ENCODE assay signal across 1 cellular context in the genomic region with DNA sequence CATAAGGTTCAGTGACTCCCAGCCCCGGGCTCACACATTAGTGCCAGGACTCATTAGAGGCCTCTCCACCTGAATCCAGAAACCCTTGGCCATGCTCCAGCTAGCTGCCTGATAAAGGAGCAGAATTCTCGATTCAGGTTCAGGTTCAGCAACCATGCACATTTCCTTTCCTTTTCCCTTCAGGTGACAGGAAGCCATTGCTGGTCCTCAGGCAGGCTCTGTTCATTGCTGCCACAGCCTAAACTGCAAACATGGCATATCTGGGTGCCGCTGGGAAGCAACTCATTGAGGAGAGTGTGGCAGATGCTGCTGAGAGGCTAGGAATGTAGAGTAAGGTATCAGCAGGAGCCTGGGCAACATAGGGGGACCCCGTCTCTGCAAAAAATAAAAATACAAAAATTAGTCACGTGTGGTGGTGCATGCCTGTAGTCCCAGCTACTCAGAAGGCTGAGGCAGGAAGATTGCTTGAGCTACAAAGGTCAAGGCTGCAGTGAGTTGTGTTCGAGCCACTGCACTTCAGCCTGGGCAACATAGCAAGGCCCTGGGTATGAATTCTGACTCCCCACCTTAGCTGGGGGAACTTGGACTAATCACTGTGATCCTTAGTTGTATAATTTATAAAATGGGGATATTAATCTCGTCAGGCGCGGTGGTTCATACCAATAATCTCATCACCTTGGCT.
TF ChIP-seq lines count a peak whose summit lies in the region.

No MANE protein-coding gene starts in this region.

TF ChIP-seq in HepG2, 621 proteins besides CTCF, POLR2A, EP300 and RAD21 (continued from another document):
- no peak for TF ChIP-seq ZNF512B (CRISPR knock-in tag; IDR thresholded peaks at IDR 0.05; ENCODE audit: borderline replicate concordance)
- no peak for TF ChIP-seq ZNF598 (CRISPR knock-in tag; IDR thresholded peaks at IDR 0.05; ENCODE audit: borderline replicate concordance)
- no peak for TF ChIP-seq RCOR2 (CRISPR knock-in tag; IDR thresholded peaks at IDR 0.05)
- no peak for TF ChIP-seq SMC3 (IDR thresholded peaks at IDR 0.05; ENCODE audit: low read length)
- 0 out of 2 replicates have a peak, but pooled peaks have one; percentile 33 for TF ChIP-seq NR2F6 (IDR thresholded peaks at IDR 0.05)
- TF ChIP-seq NR2F6 (CRISPR knock-in tag; IDR thresholded peaks at IDR 0.05), result no peak
- TF ChIP-seq NFKBIZ (CRISPR knock-in tag; IDR thresholded peaks at IDR 0.05), result no peak
- no peak for TF ChIP-seq YEATS2 (CRISPR knock-in tag; IDR thresholded peaks at IDR 0.05; ENCODE audit: borderline replicate concordance)
- TF ChIP-seq NFATC3 (CRISPR knock-in tag; IDR thresholded peaks at IDR 0.05), result no peak
- no peak for TF ChIP-seq HES4 (CRISPR knock-in tag; IDR thresholded peaks at IDR 0.05; ENCODE audit: borderline replicate concordance)
- TF ChIP-seq, protein P1, sequence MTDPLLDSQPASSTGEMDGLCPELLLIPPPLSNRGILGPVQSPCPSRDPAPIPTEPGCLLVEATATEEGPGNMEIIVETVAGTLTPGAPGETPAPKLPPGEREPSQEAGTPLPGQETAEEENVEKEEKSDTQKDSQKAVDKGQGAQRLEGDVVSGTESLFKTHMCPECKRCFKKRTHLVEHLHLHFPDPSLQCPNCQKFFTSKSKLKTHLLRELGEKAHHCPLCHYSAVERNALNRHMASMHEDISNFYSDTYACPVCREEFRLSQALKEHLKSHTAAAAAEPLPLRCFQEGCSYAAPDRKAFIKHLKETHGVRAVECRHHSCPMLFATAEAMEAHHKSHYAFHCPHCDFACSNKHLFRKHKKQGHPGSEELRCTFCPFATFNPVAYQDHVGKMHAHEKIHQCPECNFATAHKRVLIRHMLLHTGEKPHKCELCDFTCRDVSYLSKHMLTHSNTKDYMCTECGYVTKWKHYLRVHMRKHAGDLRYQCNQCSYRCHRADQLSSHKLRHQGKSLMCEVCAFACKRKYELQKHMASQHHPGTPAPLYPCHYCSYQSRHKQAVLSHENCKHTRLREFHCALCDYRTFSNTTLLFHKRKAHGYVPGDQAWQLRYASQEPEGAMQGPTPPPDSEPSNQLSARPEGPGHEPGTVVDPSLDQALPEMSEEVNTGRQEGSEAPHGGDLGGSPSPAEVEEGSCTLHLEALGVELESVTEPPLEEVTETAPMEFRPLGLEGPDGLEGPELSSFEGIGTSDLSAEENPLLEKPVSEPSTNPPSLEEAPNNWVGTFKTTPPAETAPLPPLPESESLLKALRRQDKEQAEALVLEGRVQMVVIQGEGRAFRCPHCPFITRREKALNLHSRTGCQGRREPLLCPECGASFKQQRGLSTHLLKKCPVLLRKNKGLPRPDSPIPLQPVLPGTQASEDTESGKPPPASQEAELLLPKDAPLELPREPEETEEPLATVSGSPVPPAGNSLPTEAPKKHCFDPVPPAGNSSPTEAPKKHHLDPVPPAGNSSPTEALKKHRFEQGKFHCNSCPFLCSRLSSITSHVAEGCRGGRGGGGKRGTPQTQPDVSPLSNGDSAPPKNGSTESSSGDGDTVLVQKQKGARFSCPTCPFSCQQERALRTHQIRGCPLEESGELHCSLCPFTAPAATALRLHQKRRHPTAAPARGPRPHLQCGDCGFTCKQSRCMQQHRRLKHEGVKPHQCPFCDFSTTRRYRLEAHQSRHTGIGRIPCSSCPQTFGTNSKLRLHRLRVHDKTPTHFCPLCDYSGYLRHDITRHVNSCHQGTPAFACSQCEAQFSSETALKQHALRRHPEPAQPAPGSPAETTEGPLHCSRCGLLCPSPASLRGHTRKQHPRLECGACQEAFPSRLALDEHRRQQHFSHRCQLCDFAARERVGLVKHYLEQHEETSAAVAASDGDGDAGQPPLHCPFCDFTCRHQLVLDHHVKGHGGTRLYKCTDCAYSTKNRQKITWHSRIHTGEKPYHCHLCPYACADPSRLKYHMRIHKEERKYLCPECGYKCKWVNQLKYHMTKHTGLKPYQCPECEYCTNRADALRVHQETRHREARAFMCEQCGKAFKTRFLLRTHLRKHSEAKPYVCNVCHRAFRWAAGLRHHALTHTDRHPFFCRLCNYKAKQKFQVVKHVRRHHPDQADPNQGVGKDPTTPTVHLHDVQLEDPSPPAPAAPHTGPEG (CRISPR knock-in tag; IDR thresholded peaks at IDR 0.05), result no peak
- TF ChIP-seq ZNF121 (CRISPR knock-in tag; IDR thresholded peaks at IDR 0.05), result peak; percentile 98
- TF ChIP-seq NFKB2 (CRISPR knock-in tag; IDR thresholded peaks at IDR 0.05; ENCODE audit: borderline replicate concordance), result no peak
- no peak for TF ChIP-seq FOXO1 (CRISPR knock-in tag; IDR thresholded peaks at IDR 0.05)
- no peak for TF ChIP-seq ZUFSP (CRISPR knock-in tag; IDR thresholded peaks at IDR 0.05; ENCODE audit: borderline replicate concordance)
- TF ChIP-seq, protein P2, sequence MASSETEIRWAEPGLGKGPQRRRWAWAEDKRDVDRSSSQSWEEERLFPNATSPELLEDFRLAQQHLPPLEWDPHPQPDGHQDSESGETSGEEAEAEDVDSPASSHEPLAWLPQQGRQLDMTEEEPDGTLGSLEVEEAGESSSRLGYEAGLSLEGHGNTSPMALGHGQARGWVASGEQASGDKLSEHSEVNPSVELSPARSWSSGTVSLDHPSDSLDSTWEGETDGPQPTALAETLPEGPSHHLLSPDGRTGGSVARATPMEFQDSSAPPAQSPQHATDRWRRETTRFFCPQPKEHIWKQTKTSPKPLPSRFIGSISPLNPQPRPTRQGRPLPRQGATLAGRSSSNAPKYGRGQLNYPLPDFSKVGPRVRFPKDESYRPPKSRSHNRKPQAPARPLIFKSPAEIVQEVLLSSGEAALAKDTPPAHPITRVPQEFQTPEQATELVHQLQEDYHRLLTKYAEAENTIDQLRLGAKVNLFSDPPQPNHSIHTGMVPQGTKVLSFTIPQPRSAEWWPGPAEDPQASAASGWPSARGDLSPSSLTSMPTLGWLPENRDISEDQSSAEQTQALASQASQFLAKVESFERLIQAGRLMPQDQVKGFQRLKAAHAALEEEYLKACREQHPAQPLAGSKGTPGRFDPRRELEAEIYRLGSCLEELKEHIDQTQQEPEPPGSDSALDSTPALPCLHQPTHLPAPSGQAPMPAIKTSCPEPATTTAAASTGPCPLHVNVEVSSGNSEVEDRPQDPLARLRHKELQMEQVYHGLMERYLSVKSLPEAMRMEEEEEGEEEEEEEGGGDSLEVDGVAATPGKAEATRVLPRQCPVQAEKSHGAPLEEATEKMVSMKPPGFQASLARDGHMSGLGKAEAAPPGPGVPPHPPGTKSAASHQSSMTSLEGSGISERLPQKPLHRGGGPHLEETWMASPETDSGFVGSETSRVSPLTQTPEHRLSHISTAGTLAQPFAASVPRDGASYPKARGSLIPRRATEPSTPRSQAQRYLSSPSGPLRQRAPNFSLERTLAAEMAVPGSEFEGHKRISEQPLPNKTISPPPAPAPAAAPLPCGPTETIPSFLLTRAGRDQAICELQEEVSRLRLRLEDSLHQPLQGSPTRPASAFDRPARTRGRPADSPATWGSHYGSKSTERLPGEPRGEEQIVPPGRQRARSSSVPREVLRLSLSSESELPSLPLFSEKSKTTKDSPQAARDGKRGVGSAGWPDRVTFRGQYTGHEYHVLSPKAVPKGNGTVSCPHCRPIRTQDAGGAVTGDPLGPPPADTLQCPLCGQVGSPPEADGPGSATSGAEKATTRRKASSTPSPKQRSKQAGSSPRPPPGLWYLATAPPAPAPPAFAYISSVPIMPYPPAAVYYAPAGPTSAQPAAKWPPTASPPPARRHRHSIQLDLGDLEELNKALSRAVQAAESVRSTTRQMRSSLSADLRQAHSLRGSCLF (CRISPR knock-in tag; IDR thresholded peaks at IDR 0.05; ENCODE audit: borderline replicate concordance), result no peak
- TF ChIP-seq PCBP2 (optimal IDR thresholded peaks at IDR 0.05; ENCODE audit: low read depth, low read length, poor library complexity, severe bottlenecking), result no peak
- TF ChIP-seq ARID2 (CRISPR knock-in tag; IDR thresholded peaks at IDR 0.05; ENCODE audit: borderline replicate concordance), result no peak
- no peak for TF ChIP-seq ZNF292 (CRISPR knock-in tag; IDR thresholded peaks at IDR 0.05; ENCODE audit: borderline replicate concordance, low read depth)
- TF ChIP-seq SNAPC5 (CRISPR knock-in tag; IDR thresholded peaks at IDR 0.05; ENCODE audit: borderline replicate concordance), result no peak
- no peak for TF ChIP-seq BORCS8-MEF2B (CRISPR knock-in tag; IDR thresholded peaks at IDR 0.05)
- no peak for TF ChIP-seq SP4 (CRISPR knock-in tag; IDR thresholded peaks at IDR 0.05)
- TF ChIP-seq CBX5 (CRISPR knock-in tag; IDR thresholded peaks at IDR 0.05; ENCODE audit: borderline replicate concordance), result no peak
- no peak for TF ChIP-seq ZNF44 (CRISPR knock-in tag; IDR thresholded peaks at IDR 0.05)
- TF ChIP-seq SIX4 (CRISPR knock-in tag; IDR thresholded peaks at IDR 0.05), result no peak
- no peak for TF ChIP-seq HOXD1 (CRISPR knock-in tag; IDR thresholded peaks at IDR 0.05)
- no peak for TF ChIP-seq RFX1 (IDR thresholded peaks at IDR 0.05)
- TF ChIP-seq TBP (CRISPR knock-in tag; IDR thresholded peaks at IDR 0.05), result no peak
- TF ChIP-seq HNRNPH1 (optimal IDR thresholded peaks at IDR 0.05; ENCODE audit: low read depth, low read length), result no peak
- TF ChIP-seq ZNF572 (CRISPR knock-in tag; IDR thresholded peaks at IDR 0.05), result no peak
- no peak for TF ChIP-seq GATA4 (IDR thresholded peaks at IDR 0.05; ENCODE audit: borderline replicate concordance, low read depth)
- TF ChIP-seq, protein P3, sequence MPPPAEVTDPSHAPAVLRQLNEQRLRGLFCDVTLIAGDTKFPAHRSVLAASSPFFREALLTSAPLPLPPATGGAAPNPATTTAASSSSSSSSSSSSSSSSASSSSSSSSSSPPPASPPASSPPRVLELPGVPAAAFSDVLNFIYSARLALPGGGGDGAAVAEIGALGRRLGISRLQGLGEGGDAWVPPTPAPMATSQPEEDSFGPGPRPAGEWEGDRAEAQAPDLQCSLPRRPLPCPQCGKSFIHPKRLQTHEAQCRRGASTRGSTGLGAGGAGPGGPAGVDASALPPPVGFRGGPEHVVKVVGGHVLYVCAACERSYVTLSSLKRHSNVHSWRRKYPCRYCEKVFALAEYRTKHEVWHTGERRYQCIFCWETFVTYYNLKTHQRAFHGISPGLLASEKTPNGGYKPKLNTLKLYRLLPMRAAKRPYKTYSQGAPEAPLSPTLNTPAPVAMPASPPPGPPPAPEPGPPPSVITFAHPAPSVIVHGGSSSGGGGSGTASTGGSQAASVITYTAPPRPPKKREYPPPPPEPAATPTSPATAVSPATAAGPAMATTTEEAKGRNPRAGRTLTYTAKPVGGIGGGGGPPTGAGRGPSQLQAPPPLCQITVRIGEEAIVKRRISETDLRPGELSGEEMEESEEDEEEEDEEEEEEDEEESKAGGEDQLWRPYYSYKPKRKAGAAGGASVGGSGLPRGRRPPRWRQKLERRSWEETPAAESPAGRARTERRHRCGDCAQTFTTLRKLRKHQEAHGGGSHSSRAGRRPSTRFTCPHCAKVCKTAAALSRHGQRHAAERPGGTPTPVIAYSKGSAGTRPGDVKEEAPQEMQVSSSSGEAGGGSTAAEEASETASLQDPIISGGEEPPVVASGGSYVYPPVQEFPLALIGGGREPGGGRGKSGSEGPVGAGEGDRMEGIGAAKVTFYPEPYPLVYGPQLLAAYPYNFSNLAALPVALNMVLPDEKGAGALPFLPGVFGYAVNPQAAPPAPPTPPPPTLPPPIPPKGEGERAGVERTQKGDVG (CRISPR knock-in tag; IDR thresholded peaks at IDR 0.05; ENCODE audit: borderline replicate concordance), result no peak
- no peak for TF ChIP-seq RBAK (CRISPR knock-in tag; IDR thresholded peaks at IDR 0.05)
- no peak for TF ChIP-seq RELA (CRISPR knock-in tag; IDR thresholded peaks at IDR 0.05)
- no peak for TF ChIP-seq KDM6A (CRISPR knock-in tag; IDR thresholded peaks at IDR 0.05; ENCODE audit: low read depth)
- no peak for TF ChIP-seq ZNF225 (CRISPR knock-in tag; IDR thresholded peaks at IDR 0.05)
TF ChIP-seq in HepG2: peak in this region for 23.
